ENCODE assay signal across 12 cellular contexts in genomic region chr12:55909513-55909884, GRCh38. TPM values are rescaled to one million over a fixed set of nuclear protein-coding genes. Genes with fewer than 3 reads are reported as not detected.
DNase-seq lines count a peak whose midpoint lies in the region; ATAC-seq and TF ChIP-seq lines count a peak whose summit lies in the region.
"Had no signal": no experiment of that assay in that cellular context is flagged by ENCODE, and none has a peak within 500 bp of the region (broad histone marks: within the 10 kb centered on the region; RNA-seq: fewer than 3 reads in every experiment).

No MANE protein-coding gene starts in this region.

- no peaks in the 10 kb centered on the region for H3K9me2 ChIP-seq in PC-3 (replicated peaks; ENCODE audit: low read length)

- H3K9me3 ChIP-seq in PC-3 (ENCODE audit: low read length): no peaks in the 10 kb centered on the region
- no peaks in the 10 kb centered on the region for H3K9me3 ChIP-seq in prostate gland
- H3K9me3 ChIP-seq: SJSA1 had no signal

- TF ChIP-seq POLR2A in prostate gland (IDR thresholded peaks at IDR 0.05): no peak

- no peaks in the 10 kb centered on the region for H3F3A ChIP-seq in PC-3 (ENCODE audit: low read length, unreplicated experiment)

- H3K36me3 ChIP-seq in PC-3 (ENCODE audit: low read depth, low read length) (peaks cover 8% of the 10 kb centered on the region; the same call in 1 of the 2 replicates), prostate gland (no peaks in the 10 kb centered on the region)

- no peak overlapping the region for H2AFZ ChIP-seq in PC-3 (ENCODE audit: low read length)

- no peaks in the 10 kb centered on the region for H3K27me3 ChIP-seq in PC-3 (ENCODE audit: low read length)
- no peaks in the 10 kb centered on the region for H3K27me3 ChIP-seq in dorsolateral prefrontal cortex
- H3K27me3 ChIP-seq in prostate gland (replicated peaks; ENCODE audit: insufficient read depth): no peaks in the 10 kb centered on the region
- H3K27me3 ChIP-seq: SJSA1 had no signal

- no peak overlapping the region for H3K27ac ChIP-seq in PC-3 (ENCODE audit: low read length)
- peak overlapping the region in 40 of 59 donors; percentile 5 to 83 (median 40) for H3K27ac ChIP-seq in dorsolateral prefrontal cortex
- H3K27ac ChIP-seq in prostate gland: peak overlapping the region; percentile 79 to 86
- H3K27ac ChIP-seq: SJSA1 had no signal

- no TSS peak for BruUV-seq in PC-3 (replicated peaks; lab: Mats Ljungman, UMichigan)

- WGBS in prostate gland: 34% methylated on average over 2 of the region's 2 CpGs

- H4K20me1 ChIP-seq in PC-3 (ENCODE audit: low read length): no peaks in the 10 kb centered on the region

- intact Hi-C loops in PC-3 (cut with micrococcal nuclease): no loop called here
- intact Hi-C loops in dorsolateral prefrontal cortex (cut with DNase I): no loop called here
- intact Hi-C loops in prostate gland (cut with DNase I): no loop called here

- H3K4me3 ChIP-seq in PC-3 (ENCODE audit: low read length): no peak overlapping the region
- peak overlapping the region in 1 of 59 donors; percentile 3 for H3K4me3 ChIP-seq in dorsolateral prefrontal cortex
- no peak overlapping the region for H3K4me3 ChIP-seq in prostate gland
- H3K4me3 ChIP-seq: lung, SJSA1 had no signal

- H3K4me2 ChIP-seq in PC-3 (ENCODE audit: low read length): peak overlapping the region; percentile 2; the same call in 1 of the 2 replicates

- DNase-seq in PC-3 (no peak), dorsolateral prefrontal cortex (no peak), prostate gland (ENCODE audit: low spot score) (no peak), amniotic stem cell (lab: John Stamatoyannopoulos, UW) (no peak), cortex of kidney (lab: John Stamatoyannopoulos, UW) (no peak)
- DNase-seq: activated B cell treated with CpG ODN at 0.5 μM for 24 hours; activated T-cell treated with anti-CD3 and anti-CD28 coated beads, Interleukin-2, amount 50 U/mL, for 1 hour; COR-L47; Kasumi-1; NCI-H2081 had no signal

- POLR2A ChIA-PET in PC-3 (lab: Charles Lee; ENCODE audit: unreplicated experiment): interaction anchor here (1.4 kb wide), 1 partner anchor 92 kb away, joined by 4 read pairs; the partner anchor contains the start of genes ORMDL2 and SARNP

- 0 out of 2 replicates have a peak, but pooled peaks cover 8% of the 10 kb centered on the region for H3K79me2 ChIP-seq in PC-3 (ENCODE audit: low read length)

- no peak for ATAC-seq in PC-3

- no peak overlapping the region for H3K9ac ChIP-seq in PC-3 (ENCODE audit: low read length)

- CTCF ChIA-PET in PC-3 (lab: Charles Lee): no interaction called here

- TF ChIP-seq CTCF in PC-3 (conservative IDR thresholded peaks at IDR 0.05; ENCODE audit: low read depth, low read length): no peak
- no peak for TF ChIP-seq CTCF in dorsolateral prefrontal cortex (IDR thresholded peaks at IDR 0.05 in 54 of 56, conservative IDR thresholded peaks at IDR 0.05 in 2 of 56; ENCODE audit: low read depth in 1 of 56, partially characterized antibody in 56 of 56)
- TF ChIP-seq CTCF in prostate gland (IDR thresholded peaks at IDR 0.05): no peak

- H3K4me1 ChIP-seq in PC-3 (ENCODE audit: insufficient read depth, low read length): peaks cover 13% of the 10 kb centered on the region; the same call in 1 of the 2 replicates
- peaks cover 6% of the 10 kb centered on the region for H3K4me1 ChIP-seq in prostate gland (replicated peaks)

RNA-seq across cellular contexts. Expression of gene PYM1, which starts 18.2 kb away (rescaled TPM):
- total RNA-seq in PC-3 (2014; rRNA removed) (39.0 and 42.9 TPM in 2 replicates), dorsolateral prefrontal cortex (10 to 100 TPM in 118 of 120 experiments, 1 to 10 TPM in 2; 9.6 to 27.3 (median 17.6) TPM), prostate gland (10 to 100 TPM; 89.0 to 94.5 TPM)

RNA-seq across cellular contexts. Expression of gene DGKA, which starts 21.5 kb away (rescaled TPM):
- 27.2 and 41.5 TPM in 2 replicates for total RNA-seq in PC-3 (2014; rRNA removed)
- total RNA-seq in dorsolateral prefrontal cortex: 10 to 100 TPM; 23.7 to 83.8 (median 48.3) TPM
- total RNA-seq in prostate gland: 100 to 1,000 TPM in 1 of 2 donors, 10 to 100 TPM in 1; 74.9 to 161 TPM

RNA-seq across cellular contexts. Expression of gene PMEL, which starts 56.3 kb away (rescaled TPM):
- 0.35 and 2.0 TPM in 2 replicates for total RNA-seq in PC-3 (2014; rRNA removed)
- 1 to 10 TPM in 5 of 120 experiments, under 1 TPM in 17, not detected in 98; 0.25 to 1.7 (median 0.76) TPM for total RNA-seq in dorsolateral prefrontal cortex
- 1 to 10 TPM in 1 of 2 donors, under 1 TPM in 1; 0.18 to 8.6 TPM for total RNA-seq in prostate gland
- total RNA-seq: activated B cell treated with CpG ODN at 0.5 μM for 24 hours had no signal

RNA-seq across cellular contexts. Expression of gene CDK2, which starts 57.1 kb away (rescaled TPM):
- total RNA-seq in PC-3 (2014; rRNA removed) (63.0 and 68.2 TPM in 2 replicates), dorsolateral prefrontal cortex (10 to 100 TPM in 16 of 120 experiments, 1 to 10 TPM in 104; 2.0 to 21.4 (median 6.5) TPM), prostate gland (10 to 100 TPM; 24.3 to 28.2 TPM)
